In the genomic region with DNA sequence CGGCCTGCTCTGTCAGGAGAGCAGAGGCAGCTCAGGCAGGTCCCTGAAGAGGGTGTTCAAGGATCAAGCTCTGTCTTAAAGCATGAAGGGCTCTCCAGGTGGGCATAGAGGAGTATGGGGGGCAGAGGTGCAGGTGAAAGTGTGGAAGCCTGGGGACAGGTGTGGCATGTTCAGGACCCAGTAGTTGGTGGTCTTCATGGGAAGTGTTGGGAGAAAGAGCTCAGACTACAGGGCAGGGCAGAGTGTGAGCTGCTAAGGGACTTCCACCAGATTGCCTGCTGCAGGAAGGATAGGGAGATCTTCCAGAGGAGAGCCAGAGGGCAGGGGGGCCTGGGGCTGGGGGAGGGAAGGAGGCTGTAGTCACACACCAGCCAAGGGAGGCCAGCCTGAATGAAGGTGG, we compare ENCODE assay signal across 28 cellular contexts.
"Had no signal": no experiment of that assay in that cellular context is flagged by ENCODE, and none has a peak within 500 bp of the region (broad histone marks: within the 10 kb centered on the region; RNA-seq: fewer than 3 reads in every experiment).

No MANE protein-coding gene starts in this region.

- H3K9me3 Mint-ChIP-seq: activated CD4-positive, alpha-beta memory T cell treated with anti-CD3 and anti-CD28 coated beads for 36 hours; activated CD4-positive, alpha-beta T cell treated with anti-CD3 and anti-CD28 coated beads, Interleukin-2, amount 10 ng/mL, durations not matched to agents 24 days and 14 days; activated T-cell treated with anti-CD3 and anti-CD28 coated beads, Interleukin-2, amount 50 U/mL, for 4 hours had no signal

- H3K27ac ChIP-seq: body of pancreas, cardiac muscle cell, colonic mucosa, epithelial cell of prostate, heart left ventricle had no signal

- ATAC-seq: activated CD4-positive, alpha-beta T cell treated with anti-CD3 and anti-CD28 coated beads for 36 hours; activated T-cell treated with anti-CD3 and anti-CD28 coated beads, Interleukin-2, amount 50 U/mL, for 4 hours; activated T-helper 17 cell treated with anti-CD3 and anti-CD28 coated beads, Interleukin-2, amount 50 U/mL, for 72 hours; body of pancreas had no signal

- FAIRE-seq: endometrium, endothelial cell of umbilical vein, frontal cortex had no signal

- DNase-seq: activated CD4-positive, alpha-beta memory T cell treated with anti-CD3 and anti-CD28 coated beads for 36 hours; activated CD4-positive, alpha-beta T cell treated with anti-CD3 and anti-CD28 coated beads for 36 hours; activated CD4-positive, alpha-beta T cell treated with anti-CD3 and anti-CD28 coated beads, Interleukin-2, amount 10 ng/mL, durations not matched to agents 24 days and 14 days; activated CD4-positive, CD25-positive, alpha-beta regulatory T cell; activated CD4-positive, CD25-positive, alpha-beta regulatory T cell treated with anti-CD3 and anti-CD28 coated beads, Interleukin-2, amount 50 U/mL, for 72 hours; activated CD8-positive, alpha-beta memory T cell treated with anti-CD3 and anti-CD28 coated beads for 24 hours; activated effector memory CD4-positive, alpha-beta T cell treated with Interleukin-2 at 50 U/mL for 16 hours; activated gamma-delta T cell treated with Interleukin-2 at 50 U/mL for 16 hours; activated naive CD4-positive, alpha-beta T cell treated with anti-CD3 and anti-CD28 coated beads, Interleukin-2, amount 50 U/mL, for 16 hours; activated naive CD4-positive, alpha-beta T cell treated with Interleukin-2 at 50 U/mL for 16 hours; activated T-cell treated with anti-CD3 and anti-CD28 coated beads, Interleukin-2, amount 50 U/mL, for 4 hours; amniotic stem cell; anterior cingulate cortex; body of pancreas; central memory CD4-positive, alpha-beta T cell; cerebellar nuclear complex; colonic mucosa; effector CD8-positive, alpha-beta T cell; heart left ventricle; T-helper 1 cell; T-helper 2 cell had no signal

- H3K27me3 Mint-ChIP-seq: activated CD4-positive, alpha-beta memory T cell treated with anti-CD3 and anti-CD28 coated beads for 36 hours; activated CD4-positive, alpha-beta T cell treated with anti-CD3 and anti-CD28 coated beads for 36 hours; activated CD4-positive, alpha-beta T cell treated with anti-CD3 and anti-CD28 coated beads, Interleukin-2, amount 10 ng/mL, durations not matched to agents 24 days and 14 days; activated naive CD8-positive, alpha-beta T cell; activated T-helper 17 cell treated with anti-CD3 and anti-CD28 coated beads, Interleukin-2, amount 50 U/mL, for 72 hours had no signal

- H3K9me3 ChIP-seq: body of pancreas, colonic mucosa, heart left ventricle had no signal

- H3K36me3 ChIP-seq: cardiac muscle cell, colonic mucosa, heart left ventricle had no signal

- H3K27me3 ChIP-seq: body of pancreas, cardiac muscle cell, colonic mucosa had no signal

- H3K4me1 ChIP-seq: body of pancreas, colonic mucosa, heart left ventricle had no signal

- H3K4me3 Mint-ChIP-seq: activated CD4-positive, alpha-beta memory T cell treated with anti-CD3 and anti-CD28 coated beads for 36 hours; activated CD4-positive, alpha-beta T cell treated with anti-CD3 and anti-CD28 coated beads for 36 hours; activated CD4-positive, alpha-beta T cell treated with anti-CD3 and anti-CD28 coated beads, Interleukin-2, amount 10 ng/mL, durations not matched to agents 24 days and 14 days; activated naive CD8-positive, alpha-beta T cell; activated T-cell treated with anti-CD3 and anti-CD28 coated beads, Interleukin-2, amount 50 U/mL, for 4 hours; activated T-helper 17 cell treated with anti-CD3 and anti-CD28 coated beads, Interleukin-2, amount 50 U/mL, for 72 hours had no signal

- H3K36me3 Mint-ChIP-seq: activated CD4-positive, alpha-beta memory T cell treated with anti-CD3 and anti-CD28 coated beads for 36 hours; activated naive CD8-positive, alpha-beta T cell had no signal

- H3K27ac Mint-ChIP-seq: activated CD4-positive, alpha-beta memory T cell treated with anti-CD3 and anti-CD28 coated beads for 36 hours; activated CD4-positive, alpha-beta T cell treated with anti-CD3 and anti-CD28 coated beads for 36 hours; activated CD4-positive, alpha-beta T cell treated with anti-CD3 and anti-CD28 coated beads, Interleukin-2, amount 10 ng/mL, durations not matched to agents 24 days and 14 days; activated naive CD8-positive, alpha-beta T cell; activated T-helper 17 cell treated with anti-CD3 and anti-CD28 coated beads, Interleukin-2, amount 50 U/mL, for 72 hours had no signal

- H3K4me1 Mint-ChIP-seq: activated CD4-positive, alpha-beta T cell treated with anti-CD3 and anti-CD28 coated beads, Interleukin-2, amount 10 ng/mL, durations not matched to agents 24 days and 14 days; activated T-helper 17 cell treated with anti-CD3 and anti-CD28 coated beads, Interleukin-2, amount 50 U/mL, for 72 hours had no signal

- H3K4me3 ChIP-seq: body of pancreas, cardiac muscle cell, colonic mucosa, heart left ventricle had no signal
